39 cellular contexts compared by ENCODE assay signal in the genomic region with DNA sequence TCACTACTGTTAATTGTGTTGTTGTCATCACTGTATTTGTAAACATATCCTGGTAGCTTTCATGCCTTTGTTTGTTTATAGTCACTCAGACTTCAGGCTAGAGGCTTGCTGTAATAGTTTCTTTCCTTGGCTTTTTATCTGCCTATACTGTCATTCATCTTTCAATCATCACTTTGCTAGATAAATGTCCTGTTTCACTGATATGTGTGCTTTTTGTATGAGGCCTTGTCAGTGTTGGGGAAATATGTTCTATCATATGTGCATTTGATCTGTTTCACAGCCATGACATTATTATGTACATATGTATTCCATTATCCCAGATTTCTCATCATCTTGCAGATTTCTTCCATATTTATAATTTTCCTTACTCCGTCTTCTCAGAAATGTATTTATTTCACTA.
"Had no signal": no experiment of that assay in that cellular context is flagged by ENCODE, and none has a peak within 500 bp of the region (broad histone marks: within the 10 kb centered on the region; RNA-seq: fewer than 3 reads in every experiment).

No MANE protein-coding gene starts in this region.

- H3K9me3 ChIP-seq: adrenal gland, ascending aorta, body of pancreas, breast epithelium had no signal

- FAIRE-seq: astrocyte, bronchial epithelial cell had no signal

- H3K4me3 ChIP-seq: adrenal gland, ascending aorta, body of pancreas, breast epithelium, cardiac muscle cell had no signal

- H3K4me3 Mint-ChIP-seq: activated naive CD4-positive, alpha-beta T cell treated with anti-CD3 and anti-CD28 coated beads for 36 hours; activated naive CD4-positive, alpha-beta T cell treated with anti-CD3 and anti-CD28 coated beads, Interleukin-2, amount 10 ng/mL, durations not matched to agents 7 days and 5 days; activated naive CD4-positive, alpha-beta T cell treated with anti-CD3 and anti-CD28 coated beads, Interleukin-2, amount 50 U/mL, for 24 hours; activated naive CD8-positive, alpha-beta T cell; activated naive CD8-positive, alpha-beta T cell treated with anti-CD3 and anti-CD28 coated beads for 36 hours; activated naive CD8-positive, alpha-beta T cell treated with anti-CD3 and anti-CD28 coated beads, Interleukin-2, amount 10 ng/mL, durations not matched to agents 7 days and 5 days; activated naive CD8-positive, alpha-beta T cell treated with anti-CD3 and anti-CD28 coated beads, Interleukin-2, amount 50 U/mL, for 24 hours; activated T-cell treated with anti-CD3 and anti-CD28 coated beads, Interleukin-2, amount 50 U/mL, for 24 hours; activated T-cell treated with anti-CD3 and anti-CD28 coated beads, Interleukin-2, amount 50 U/mL, for 4 hours; activated T-cell treated with anti-CD3 and anti-CD28 coated beads, Interleukin-2, amount 50 U/mL, for 72 hours; activated T-helper 1 cell treated with anti-CD3 and anti-CD28 coated beads, Interleukin-12 subunit alpha, Interleukin-12 subunit beta, Interleukin-2, Interleukin-4 antibody, amounts not matched to agents 30 ng/mL and 10 ng/mL and 1 ng/mL, durations not matched to agents 14 hours and 24 hours and 36 hours; activated T-helper 17 cell treated with anti-CD3 and anti-CD28 coated beads, Interleukin-2, amount 50 U/mL, for 72 hours; brain; central memory CD8-positive, alpha-beta T cell had no signal

- H3K27me3 ChIP-seq: adrenal gland, ascending aorta, body of pancreas, brain microvascular endothelial cell, breast epithelium, cardiac muscle cell had no signal

- ATAC-seq: activated naive CD4-positive, alpha-beta T cell treated with anti-CD3 and anti-CD28 coated beads, Interleukin-2, amount 50 U/mL, for 72 hours; activated naive CD8-positive, alpha-beta T cell treated with anti-CD3 and anti-CD28 coated beads, Interleukin-2, amount 50 U/mL, for 24 hours; activated T-cell treated with anti-CD3 and anti-CD28 coated beads, Interleukin-2, amount 50 U/mL, for 4 hours; activated T-cell treated with anti-CD3 and anti-CD28 coated beads, Interleukin-2, amount 50 U/mL, for 72 hours; activated T-helper 17 cell treated with anti-CD3 and anti-CD28 coated beads, Interleukin-2, amount 50 U/mL, for 72 hours; body of pancreas had no signal

- H3K4me1 Mint-ChIP-seq: activated naive CD4-positive, alpha-beta T cell treated with anti-CD3 and anti-CD28 coated beads, Interleukin-2, amount 10 ng/mL, durations not matched to agents 7 days and 5 days; activated naive CD4-positive, alpha-beta T cell treated with anti-CD3 and anti-CD28 coated beads, Interleukin-2, amount 50 U/mL, for 24 hours; activated naive CD8-positive, alpha-beta T cell treated with anti-CD3 and anti-CD28 coated beads for 36 hours; activated naive CD8-positive, alpha-beta T cell treated with anti-CD3 and anti-CD28 coated beads, Interleukin-2, amount 10 ng/mL, durations not matched to agents 7 days and 5 days; activated naive CD8-positive, alpha-beta T cell treated with anti-CD3 and anti-CD28 coated beads, Interleukin-2, amount 50 U/mL, for 24 hours; activated T-helper 17 cell treated with anti-CD3 and anti-CD28 coated beads, Interleukin-2, amount 50 U/mL, for 72 hours; brain; central memory CD8-positive, alpha-beta T cell had no signal

- H3K27ac Mint-ChIP-seq: activated naive CD4-positive, alpha-beta T cell treated with anti-CD3 and anti-CD28 coated beads for 36 hours; activated naive CD4-positive, alpha-beta T cell treated with anti-CD3 and anti-CD28 coated beads, Interleukin-2, amount 10 ng/mL, durations not matched to agents 7 days and 5 days; activated naive CD4-positive, alpha-beta T cell treated with anti-CD3 and anti-CD28 coated beads, Interleukin-2, amount 50 U/mL, for 24 hours; activated naive CD4-positive, alpha-beta T cell treated with anti-CD3 and anti-CD28 coated beads, Interleukin-2, amount 50 U/mL, for 72 hours; activated naive CD8-positive, alpha-beta T cell; activated naive CD8-positive, alpha-beta T cell treated with anti-CD3 and anti-CD28 coated beads for 36 hours; activated naive CD8-positive, alpha-beta T cell treated with anti-CD3 and anti-CD28 coated beads, Interleukin-2, amount 10 ng/mL, durations not matched to agents 7 days and 5 days; activated naive CD8-positive, alpha-beta T cell treated with anti-CD3 and anti-CD28 coated beads, Interleukin-2, amount 50 U/mL, for 24 hours; activated T-cell treated with anti-CD3 and anti-CD28 coated beads, Interleukin-2, amount 50 U/mL, for 24 hours; activated T-cell treated with anti-CD3 and anti-CD28 coated beads, Interleukin-2, amount 50 U/mL, for 72 hours; activated T-helper 1 cell treated with anti-CD3 and anti-CD28 coated beads, Interleukin-12 subunit alpha, Interleukin-12 subunit beta, Interleukin-2, Interleukin-4 antibody, amounts not matched to agents 30 ng/mL and 10 ng/mL and 1 ng/mL, durations not matched to agents 14 hours and 24 hours and 36 hours; activated T-helper 17 cell treated with anti-CD3 and anti-CD28 coated beads, Interleukin-2, amount 50 U/mL, for 72 hours; activated T-helper 2 cell treated with anti-CD3 and anti-CD28 coated beads, Interferon-gamma antibody, Interleukin-2, Interleukin-4, amounts not matched to agents 10 μg/mL and 5 μg/mL and 100 μg/mL, durations not matched to agents 14 hours and 24 hours and 36 hours had no signal

- H3K9me3 Mint-ChIP-seq: activated naive CD4-positive, alpha-beta T cell treated with anti-CD3 and anti-CD28 coated beads, Interleukin-2, amount 50 U/mL, for 24 hours; activated naive CD4-positive, alpha-beta T cell treated with anti-CD3 and anti-CD28 coated beads, Interleukin-2, amount 50 U/mL, for 72 hours; activated naive CD8-positive, alpha-beta T cell treated with anti-CD3 and anti-CD28 coated beads for 36 hours; activated naive CD8-positive, alpha-beta T cell treated with anti-CD3 and anti-CD28 coated beads, Interleukin-2, amount 10 ng/mL, durations not matched to agents 7 days and 5 days; activated naive CD8-positive, alpha-beta T cell treated with anti-CD3 and anti-CD28 coated beads, Interleukin-2, amount 50 U/mL, for 24 hours; activated T-cell treated with anti-CD3 and anti-CD28 coated beads, Interleukin-2, amount 50 U/mL, for 4 hours; activated T-helper 17 cell treated with anti-CD3 and anti-CD28 coated beads, Interleukin-2, amount 50 U/mL, for 72 hours; brain had no signal

- H3K36me3 Mint-ChIP-seq: activated naive CD4-positive, alpha-beta T cell treated with anti-CD3 and anti-CD28 coated beads, Interleukin-2, amount 10 ng/mL, durations not matched to agents 7 days and 5 days; activated naive CD4-positive, alpha-beta T cell treated with anti-CD3 and anti-CD28 coated beads, Interleukin-2, amount 50 U/mL, for 24 hours; activated naive CD4-positive, alpha-beta T cell treated with anti-CD3 and anti-CD28 coated beads, Interleukin-2, amount 50 U/mL, for 72 hours; activated naive CD8-positive, alpha-beta T cell; activated naive CD8-positive, alpha-beta T cell treated with anti-CD3 and anti-CD28 coated beads for 36 hours; activated naive CD8-positive, alpha-beta T cell treated with anti-CD3 and anti-CD28 coated beads, Interleukin-2, amount 10 ng/mL, durations not matched to agents 7 days and 5 days had no signal

- H3K27me3 Mint-ChIP-seq: activated naive CD4-positive, alpha-beta T cell treated with anti-CD3 and anti-CD28 coated beads, Interleukin-2, amount 10 ng/mL, durations not matched to agents 7 days and 5 days; activated naive CD4-positive, alpha-beta T cell treated with anti-CD3 and anti-CD28 coated beads, Interleukin-2, amount 50 U/mL, for 24 hours; activated naive CD8-positive, alpha-beta T cell; activated naive CD8-positive, alpha-beta T cell treated with anti-CD3 and anti-CD28 coated beads for 36 hours; activated naive CD8-positive, alpha-beta T cell treated with anti-CD3 and anti-CD28 coated beads, Interleukin-2, amount 10 ng/mL, durations not matched to agents 7 days and 5 days; activated naive CD8-positive, alpha-beta T cell treated with anti-CD3 and anti-CD28 coated beads, Interleukin-2, amount 50 U/mL, for 24 hours; activated T-cell treated with anti-CD3 and anti-CD28 coated beads, Interleukin-2, amount 50 U/mL, for 24 hours; activated T-helper 17 cell treated with anti-CD3 and anti-CD28 coated beads, Interleukin-2, amount 50 U/mL, for 72 hours; brain; central memory CD8-positive, alpha-beta T cell had no signal

- H3K27ac ChIP-seq: adrenal gland, ascending aorta, body of pancreas, brain microvascular endothelial cell, breast epithelium, cardiac muscle cell had no signal

- DNase-seq: activated effector memory CD4-positive, alpha-beta T cell treated with anti-CD3 and anti-CD28 coated beads, Interleukin-2, amount 50 U/mL, for 16 hours; activated effector memory CD4-positive, alpha-beta T cell treated with Interleukin-2 at 50 U/mL for 16 hours; activated gamma-delta T cell; activated gamma-delta T cell treated with Interleukin-2 at 50 U/mL for 16 hours; activated naive CD4-positive, alpha-beta T cell; activated naive CD4-positive, alpha-beta T cell treated with anti-CD3 and anti-CD28 coated beads for 36 hours; activated naive CD4-positive, alpha-beta T cell treated with anti-CD3 and anti-CD28 coated beads, Interleukin-2, amount 10 ng/mL, durations not matched to agents 7 days and 5 days; activated naive CD4-positive, alpha-beta T cell treated with anti-CD3 and anti-CD28 coated beads, Interleukin-2, amount 50 U/mL, for 16 hours; activated naive CD4-positive, alpha-beta T cell treated with Interleukin-2 at 50 U/mL for 16 hours; activated naive CD8-positive, alpha-beta T cell treated with anti-CD3 and anti-CD28 coated beads for 36 hours; activated naive CD8-positive, alpha-beta T cell treated with anti-CD3 and anti-CD28 coated beads, Interleukin-2, amount 10 ng/mL, durations not matched to agents 7 days and 5 days; activated naive CD8-positive, alpha-beta T cell treated with anti-CD3 and anti-CD28 coated beads, Interleukin-2, amount 50 U/mL, for 24 hours; activated T-cell treated with anti-CD3 and anti-CD28 coated beads, Interleukin-2, amount 50 U/mL, for 24 hours; activated T-cell treated with anti-CD3 and anti-CD28 coated beads, Interleukin-2, amount 50 U/mL, for 4 hours; activated T-cell treated with anti-CD3 and anti-CD28 coated beads, Interleukin-2, amount 50 U/mL, for 48 hours; activated T-cell treated with anti-CD3 and anti-CD28 coated beads, Interleukin-2, amount 50 U/mL, for 72 hours; adrenal gland; amniotic stem cell; amygdala; anterior cingulate cortex; aorta; body of pancreas; brain microvascular endothelial cell; caudate nucleus; central memory CD4-positive, alpha-beta T cell; cerebellar nuclear complex had no signal

- H3K36me3 ChIP-seq: adrenal gland, ascending aorta, brain microvascular endothelial cell, breast epithelium, cardiac muscle cell had no signal
